Comparison of ENCODE assay signal across 2 cellular contexts in the genomic region with DNA sequence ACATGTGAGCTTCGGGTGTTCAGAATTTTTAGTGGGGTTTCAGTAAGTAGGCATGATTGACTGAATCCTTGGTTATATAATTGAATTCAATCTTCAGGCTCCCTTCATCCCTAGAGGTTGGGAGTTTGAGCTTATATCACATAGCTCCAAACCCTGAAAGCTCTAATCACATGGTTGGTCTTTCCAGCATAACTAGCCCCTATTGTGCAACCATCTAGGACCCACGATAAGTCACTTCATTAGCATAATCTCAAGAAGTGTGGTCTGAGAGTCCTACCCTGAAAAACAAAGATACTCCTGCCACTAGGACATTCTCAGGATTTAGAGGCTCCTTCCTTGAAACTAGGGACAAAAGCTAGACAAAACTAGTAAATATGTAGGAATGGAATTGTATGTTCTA.
TF ChIP-seq lines count a peak whose summit lies in the region.

No MANE protein-coding gene starts in this region.

TF ChIP-seq in IMR-90, 13 proteins besides CTCF, POLR2A, EP300 and RAD21:
- TF ChIP-seq MAFK (IDR thresholded peaks at IDR 0.05; ENCODE audit: low read depth, low read length) (no peak), SMC3 (IDR thresholded peaks at IDR 0.05; ENCODE audit: low read depth, low read length) (no peak), BHLHE40 (IDR thresholded peaks at IDR 0.05; ENCODE audit: low read depth, low read length) (no peak), CEBPB (IDR thresholded peaks at IDR 0.05; ENCODE audit: low read depth, low read length) (peak; percentile 56)

TF ChIP-seq in K562, 482 proteins besides CTCF, POLR2A, EP300 and RAD21:
- peak; percentile 54 for TF ChIP-seq CEBPB (tag; IDR thresholded peaks at IDR 0.05)
- TF ChIP-seq KLF16 (IDR thresholded peaks at IDR 0.05) = no peak
